16 cellular contexts compared by ENCODE assay signal in genomic region chr3:146256851-146257486, GRCh38. TPM values are rescaled to one million over a fixed set of nuclear protein-coding genes. Genes with fewer than 3 reads are reported as not detected.
DNase-seq lines count a peak whose midpoint lies in the region; ATAC-seq and TF ChIP-seq lines count a peak whose summit lies in the region.
"Had no signal": no experiment of that assay in that cellular context is flagged by ENCODE, and none has a peak within 500 bp of the region (broad histone marks: within the 10 kb centered on the region; RNA-seq: fewer than 3 reads in every experiment).

No MANE protein-coding gene starts in this region.

- TF ChIP-seq CTCF in cardiac fibroblast (IDR thresholded peaks at IDR 0.05; ENCODE audit: low read depth, low read length) = no peak

- H3K4me3 ChIP-seq in HUES64 (ENCODE audit: low read length) = no peak overlapping the region
- no peak overlapping the region for H3K4me3 ChIP-seq in cardiac fibroblast (replicated peaks in 1 of 2; ENCODE audit: low read depth in 2 of 2, low read length in 2 of 2)
- H3K4me3 ChIP-seq: stomach had no signal

- H3K9ac ChIP-seq in HUES64 (ENCODE audit: low read depth, low read length) = no peak overlapping the region

- DNase-seq in AG08395 (ENCODE audit: low spot score) (peak; percentile 5), cardiac fibroblast (ENCODE audit: low read depth in 2 of 2) (peak; percentile 34 to 89), iPS-NIHi11 (ENCODE audit: low spot score) (peak; percentile 36), CD1c-positive myeloid dendritic cell (ENCODE audit: extremely low spot score) (no peak)
- DNase-seq in stimulated activated CD4-positive, alpha-beta T cell treated with anti-CD3 and anti-CD28 coated beads, Interleukin-4, amount 100 ng/mL, for 24 hours = no peak
- DNase-seq: activated CD4-positive, alpha-beta T cell treated with anti-CD3 and anti-CD28 coated beads for 4 hours; CD4-positive, alpha-beta memory T cell; dermis blood vessel endothelial cell; left colon; NCI-H1105 treated with DMSO at 0.1 percent for 48 hours; retina; stimulated activated CD4-positive, alpha-beta T cell treated with anti-CD3 and anti-CD28 coated beads, Interleukin-15, amount 100 ng/mL, for 24 hours; stomach had no signal

- peaks cover 10% of the 10 kb centered on the region; the same call in 1 of the 2 replicates for H3K4me1 ChIP-seq in HUES64 (ENCODE audit: insufficient read depth, low read length)

- H3K27ac ChIP-seq in HUES64 (ENCODE audit: low read depth, low read length) = peak overlapping the region; percentile 91
- H3K27ac ChIP-seq: stomach had no signal

- ATAC-seq in HG03280 (IDR thresholded peaks at IDR 0.05; ENCODE audit: unreplicated experiment) (no peak), GM19452 (IDR thresholded peaks at IDR 0.05; ENCODE audit: unreplicated experiment) (no peak)
- ATAC-seq: left colon had no signal

- H3K27me3 ChIP-seq in HUES64 (ENCODE audit: insufficient read depth, low read length) = no peaks in the 10 kb centered on the region
- H3K27me3 ChIP-seq: stomach had no signal

- no peaks in the 10 kb centered on the region for H3K36me3 ChIP-seq in HUES64 (ENCODE audit: insufficient read depth, low read length)
- H3K36me3 ChIP-seq: stomach had no signal

- WGBS in HUES64 = 58% methylated on average over 3 of the region's 3 CpGs

- H3K9me3 ChIP-seq in HUES64 (ENCODE audit: insufficient read depth, low read depth, low read length) = peaks cover 8% of the 10 kb centered on the region

RNA-seq across cellular contexts. Expression of gene PLSCR4, which starts 6.1 kb away (rescaled TPM):
- 1.2 TPM for polyA plus RNA-seq in HUES64 (2013, experiment 1 of 2)
- polyA plus RNA-seq in HUES64 (2013, experiment 2 of 2) = 2.1 TPM
- polyA plus RNA-seq: CD4-positive, alpha-beta memory T cell had no signal

Comparison
In these comparisons a context has a peak if more than half of its experiments do, and no peak if none do; other contexts are left out.
1. DNase-seq: peak in AG08395 (single experiment), cardiac fibroblast (2 of 2) and iPS-NIHi11 (single experiment); none in stimulated activated CD4-positive, alpha-beta T cell treated with anti-CD3 and anti-CD28 coated beads, Interleukin-4, amount 100 ng/mL, for 24 hours (single experiment) and CD1c-positive myeloid dendritic cell (single experiment).